In genomic region chr6:93177918-93178317, GRCh38 we compare ENCODE assay signal across 24 cellular contexts.
DNase-seq lines count a peak whose midpoint lies in the region; ATAC-seq and TF ChIP-seq lines count a peak whose summit lies in the region.
"Had no signal": no experiment of that assay in that cellular context is flagged by ENCODE, and none has a peak within 500 bp of the region (broad histone marks: within the 10 kb centered on the region; RNA-seq: fewer than 3 reads in every experiment).

No MANE protein-coding gene starts in this region.

- H3K27me3 Mint-ChIP-seq in Calu3 (ENCODE audit: unreplicated experiment), result no peaks in the 10 kb centered on the region
- H3K27me3 Mint-ChIP-seq in nephron progenitor cell (ENCODE audit: low read depth, poor library complexity), result no peaks in the 10 kb centered on the region
- H3K27me3 Mint-ChIP-seq: activated CD8-positive, alpha-beta T cell treated with anti-CD3 and anti-CD28 coated beads for 36 hours; CD4-positive, CD25-positive, alpha-beta regulatory T cell; memory B cell had no signal

- no peaks in the 10 kb centered on the region for H3K79me2 ChIP-seq in SK-N-SH (ENCODE audit: insufficient read depth)

- no peaks in the 10 kb centered on the region for H3K36me3 ChIP-seq in SK-N-SH (replicated peaks in 1 of 2; ENCODE audit: control insufficient read depth in 1 of 2, insufficient read depth in 2 of 2, low read length in 1 of 2)
- H3K36me3 ChIP-seq: esophagus muscularis mucosa, prostate gland had no signal

- H3F3A ChIP-seq in SK-N-SH (replicated peaks; ENCODE audit: insufficient read depth), result no peaks in the 10 kb centered on the region

- WGBS in SK-N-SH (ENCODE audit: low lambda C conversion rate), result 23% methylated on average over 2 of the region's 2 CpGs

- H3K27me3 ChIP-seq in SK-N-SH (ENCODE audit: insufficient read depth), result no peaks in the 10 kb centered on the region
- H3K27me3 ChIP-seq: esophagus muscularis mucosa, foreskin keratinocyte had no signal

- H4K20me1 ChIP-seq in SK-N-SH (ENCODE audit: insufficient read depth), result no peaks in the 10 kb centered on the region

- BruUV-seq in Calu3 (replicated peaks; lab: Mats Ljungman, UMichigan), result no TSS peak

- H3K27ac ChIP-seq in SK-N-SH (ENCODE audit: low read depth in 2 of 2, low read length in 1 of 2), result no peak overlapping the region
- H3K27ac ChIP-seq: esophagus muscularis mucosa, foreskin keratinocyte, PC-9, prostate gland had no signal

- no peak overlapping the region for H3K4me3 ChIP-seq in SK-N-SH (ENCODE audit: low read depth in 2 of 2, low read length in 1 of 2)
- H3K4me3 ChIP-seq: esophagus muscularis mucosa, PC-9, prostate gland had no signal

- intact Hi-C loops in Calu3 (cut with micrococcal nuclease; ENCODE audit: unreplicated experiment), result no loop called here

- POLR2A ChIA-PET in SK-N-SH (lab: Yijun Ruan, JAX), result no interaction called here

- ATAC-seq in HG03432 (IDR thresholded peaks at IDR 0.05; ENCODE audit: unreplicated experiment) (peak; percentile 49), HG02588 (IDR thresholded peaks at IDR 0.05; ENCODE audit: unreplicated experiment) (no peak)
- ATAC-seq: activated CD8-positive, alpha-beta T cell treated with anti-CD3 and anti-CD28 coated beads for 36 hours; foreskin keratinocyte had no signal

- no peak for TF ChIP-seq RAD21 in SK-N-SH (IDR thresholded peaks at IDR 0.05; ENCODE audit: low read length)

- H3K9ac ChIP-seq in SK-N-SH, result no peak overlapping the region

- H3K4me1 ChIP-seq in SK-N-SH (ENCODE audit: control insufficient read depth in 1 of 2, insufficient read depth in 2 of 2, low read depth in 1 of 2, low read length in 1 of 2), result no peaks in the 10 kb centered on the region
- H3K4me1 ChIP-seq: foreskin keratinocyte, prostate gland had no signal

- H3K36me3 Mint-ChIP-seq in Calu3 (ENCODE audit: insufficient read depth, unreplicated experiment) (no peaks in the 10 kb centered on the region), nephron progenitor cell (ENCODE audit: low read depth) (no peaks in the 10 kb centered on the region)
- H3K36me3 Mint-ChIP-seq: CD4-positive, CD25-positive, alpha-beta regulatory T cell; memory B cell had no signal

- H3K9me3 Mint-ChIP-seq in Calu3 (ENCODE audit: low read depth, unreplicated experiment) (peaks cover 22% of the 10 kb centered on the region), nephron progenitor cell (no peaks in the 10 kb centered on the region)

- no peak for TF ChIP-seq EP300 in SK-N-SH (IDR thresholded peaks at IDR 0.05; ENCODE audit: borderline replicate concordance in 1 of 2, low read depth in 1 of 2, low read length in 1 of 2)

- H2AFZ ChIP-seq in SK-N-SH (ENCODE audit: low read depth), result no peak overlapping the region
- H2AFZ ChIP-seq: PC-9 had no signal

- no peaks in the 10 kb centered on the region for H3K9me3 ChIP-seq in SK-N-SH
- H3K9me3 ChIP-seq: esophagus muscularis mucosa, prostate gland had no signal

- H3K4me2 ChIP-seq in SK-N-SH, result 0 out of 2 replicates have a peak overlapping the region, but pooled peaks have one; percentile 16
- H3K4me2 ChIP-seq: PC-9 had no signal

- H3K4me1 Mint-ChIP-seq in Calu3 (ENCODE audit: low read depth, unreplicated experiment), result peaks cover 6% of the 10 kb centered on the region
- peaks cover 28% of the 10 kb centered on the region for H3K4me1 Mint-ChIP-seq in nephron progenitor cell
- H3K4me1 Mint-ChIP-seq: memory B cell had no signal

- H3K27ac Mint-ChIP-seq in Calu3 (ENCODE audit: unreplicated experiment), result no peak overlapping the region
- H3K27ac Mint-ChIP-seq in nephron progenitor cell, result peak overlapping the region; percentile 4
- H3K27ac Mint-ChIP-seq: activated CD8-positive, alpha-beta T cell treated with anti-CD3 and anti-CD28 coated beads for 36 hours; memory B cell had no signal

- no peaks in the 10 kb centered on the region for H3K9me2 ChIP-seq in SK-N-SH

- TF ChIP-seq CTCF in Calu3 (IDR thresholded peaks at IDR 0.05; ENCODE audit: unreplicated experiment) (no peak), SK-N-SH (IDR thresholded peaks at IDR 0.05) (no peak), nephron progenitor cell (IDR thresholded peaks at IDR 0.05) (no peak)

- DNase-seq in Calu3 (no peak), SK-N-SH (no peak), nephron progenitor cell (no peak), NCI-H82 (lab: John Stamatoyannopoulos, UW) (no peak), NCI-H2029 treated with DMSO at 0.1 percent for 48 hours (lab: John Stamatoyannopoulos, UW) (no peak)
- no peak for DNase-seq in activated CD4-positive, alpha-beta T cell treated with anti-CD3 and anti-CD28 coated beads, Interleukin-2, amount 50 U/mL, for 48 hours
- DNase-seq: activated CD4-positive, CD25-positive, alpha-beta regulatory T cell treated with anti-CD3 and anti-CD28 coated beads, Interleukin-2, amount 50 U/mL, for 72 hours; activated CD8-positive, alpha-beta T cell treated with anti-CD3 and anti-CD28 coated beads for 36 hours; CD4-positive, CD25-positive, alpha-beta regulatory T cell; central memory CD4-positive, alpha-beta T cell; foreskin keratinocyte; H7; NCI-H1105 treated with DMSO at 0.1 percent for 48 hours; NCI-H2029; NCI-H2227 treated with DMSO at 0.1 percent for 48 hours; PC-9; SHP77; stimulated activated naive CD4-positive, alpha-beta T cell treated with Interleukin-2 at 50 U/mL for 16 hours; T1000 had no signal

- CTCF ChIA-PET in Calu3 (lab: Charles Lee) (no interaction called here), SK-N-SH (lab: Yijun Ruan, JAX) (interaction anchor here (0.6 kb wide), 1 partner anchor 26 kb away, joined by 3 read pairs; no protein-coding TSS in a partner anchor)

- peak overlapping the region; percentile 44 for H3K4me3 Mint-ChIP-seq in Calu3 (ENCODE audit: low read depth, unreplicated experiment)
- H3K4me3 Mint-ChIP-seq in nephron progenitor cell, result no peak overlapping the region
- H3K4me3 Mint-ChIP-seq: activated CD8-positive, alpha-beta T cell treated with anti-CD3 and anti-CD28 coated beads for 36 hours; CD4-positive, CD25-positive, alpha-beta regulatory T cell; memory B cell had no signal

TF ChIP-seq in SK-N-SH, 30 proteins besides CTCF, POLR2A, EP300 and RAD21:
- no peak for TF ChIP-seq GATA2 (CRISPR knock-in tag; IDR thresholded peaks at IDR 0.05)
- no peak for TF ChIP-seq SMC3 (IDR thresholded peaks at IDR 0.05; ENCODE audit: low read depth, low read length)
- TF ChIP-seq ZBTB33 (IDR thresholded peaks at IDR 0.05; ENCODE audit: borderline replicate concordance, low read depth), result no peak
- TF ChIP-seq NFIC (IDR thresholded peaks at IDR 0.05; ENCODE audit: borderline replicate concordance), result no peak
- no peak for TF ChIP-seq POLR2AphosphoS5 (IDR thresholded peaks at IDR 0.05; ENCODE audit: low read depth, low read length)
- no peak for TF ChIP-seq GABPA (IDR thresholded peaks at IDR 0.05; ENCODE audit: low read depth)
